In the genomic region with DNA sequence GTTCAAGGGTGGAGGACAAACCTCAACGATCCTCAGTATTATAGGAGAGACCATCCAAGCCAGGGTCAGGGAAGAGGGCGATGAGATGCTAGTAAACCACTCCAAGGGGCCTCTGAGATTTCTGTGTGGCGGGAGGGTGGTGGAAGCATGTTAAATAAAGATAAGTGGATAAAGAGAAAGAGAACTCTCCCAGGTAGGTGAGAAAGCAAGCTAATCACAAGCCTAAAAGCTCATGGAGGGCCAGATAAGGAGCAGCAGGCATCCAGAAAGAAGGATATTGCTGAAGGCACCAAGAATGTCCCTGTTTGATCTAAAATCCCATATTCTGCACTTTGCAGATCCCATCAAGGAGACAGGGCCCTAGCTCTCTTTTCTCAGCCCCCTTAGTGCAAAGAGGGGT, we compare ENCODE assay signal across 30 cellular contexts.
"Had no signal": no experiment of that assay in that cellular context is flagged by ENCODE, and none has a peak within 500 bp of the region (broad histone marks: within the 10 kb centered on the region; RNA-seq: fewer than 3 reads in every experiment).

No MANE protein-coding gene starts in this region.

- H3K9me3 ChIP-seq: adrenal gland, body of pancreas had no signal

- H3K4me1 ChIP-seq: body of pancreas had no signal

- DNase-seq: activated B cell treated with CpG ODN at 0.5 μM for 24 hours; activated CD4-positive, alpha-beta T cell treated with anti-CD3 and anti-CD28 coated beads for 48 hours; activated CD4-positive, alpha-beta T cell treated with anti-CD3 and anti-CD28 coated beads, Interleukin-2, amount 50 U/mL, for 1 hour; activated CD4-positive, alpha-beta T cell treated with anti-CD3 and anti-CD28 coated beads, Interleukin-2, amount 50 U/mL, for 48 hours; activated CD8-positive, alpha-beta memory T cell treated with anti-CD3 and anti-CD28 coated beads for 24 hours; activated CD8-positive, alpha-beta T cell treated with anti-CD3 and anti-CD28 coated beads for 36 hours; activated effector memory CD4-positive, alpha-beta T cell treated with Interleukin-2 at 50 U/mL for 16 hours; activated gamma-delta T cell treated with Interleukin-2 at 50 U/mL for 16 hours; activated naive CD4-positive, alpha-beta T cell treated with anti-CD3 and anti-CD28 coated beads for 36 hours; activated naive CD8-positive, alpha-beta T cell treated with anti-CD3 and anti-CD28 coated beads for 36 hours; activated naive CD8-positive, alpha-beta T cell treated with anti-CD3 and anti-CD28 coated beads, Interleukin-2, amount 50 U/mL, for 24 hours; activated T-cell treated with anti-CD3 and anti-CD28 coated beads, Interleukin-2, amount 50 U/mL, for 4 hours; adrenal gland; amygdala; aorta; body of pancreas; caudate nucleus; cortex of kidney; dermis blood vessel endothelial cell; effector CD8-positive, alpha-beta T cell; foreskin fibroblast; head of caudate nucleus; T-helper 1 cell; T-helper 17 cell; WERI-Rb-1 had no signal

- H3K27ac ChIP-seq: body of pancreas, WERI-Rb-1 had no signal

- H3K27me3 ChIP-seq: adrenal gland had no signal

- FAIRE-seq: colon, frontal cortex had no signal

- H3K36me3 ChIP-seq: adrenal gland, WERI-Rb-1 had no signal

- H3K4me3 ChIP-seq: adrenal gland, body of pancreas had no signal

- ATAC-seq: activated CD4-positive, CD25-positive, alpha-beta regulatory T cell treated with anti-CD3 and anti-CD28 coated beads, Interleukin-2, amount 50 U/mL, for 24 hours; activated CD8-positive, alpha-beta T cell treated with anti-CD3 and anti-CD28 coated beads for 36 hours; activated naive CD8-positive, alpha-beta T cell treated with anti-CD3 and anti-CD28 coated beads, Interleukin-2, amount 50 U/mL, for 24 hours; activated T-cell treated with anti-CD3 and anti-CD28 coated beads, Interleukin-2, amount 50 U/mL, for 4 hours; activated T-helper 17 cell treated with anti-CD3 and anti-CD28 coated beads, Interleukin-2, amount 50 U/mL, for 72 hours; body of pancreas; esophagus mucosa; T-helper 17 cell had no signal
